Comparison of ENCODE assay signal across 15 cellular contexts in the genomic region with DNA sequence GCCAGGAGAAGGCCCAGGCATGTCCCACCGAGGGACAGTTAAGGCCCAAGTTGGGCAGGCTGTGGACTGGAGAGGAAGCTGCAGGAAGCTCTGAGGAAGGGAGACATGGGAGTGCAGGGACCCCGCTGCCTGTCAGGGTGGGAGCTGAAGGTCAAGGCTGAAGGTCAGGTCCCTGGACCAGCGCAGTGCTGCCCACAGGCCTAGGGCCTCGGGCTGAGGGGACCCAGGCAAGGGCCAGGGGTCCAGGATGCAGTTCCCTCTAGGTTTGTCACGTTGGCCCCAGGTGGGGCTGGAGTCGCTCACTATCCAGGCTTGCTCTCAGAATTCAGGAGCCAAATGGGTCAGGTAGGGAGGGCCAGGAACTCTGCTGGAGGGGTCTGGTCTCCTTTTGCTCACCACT.
DNase-seq lines count a peak whose midpoint lies in the region; ATAC-seq and TF ChIP-seq lines count a peak whose summit lies in the region.
"Had no signal": no experiment of that assay in that cellular context is flagged by ENCODE, and none has a peak within 500 bp of the region (broad histone marks: within the 10 kb centered on the region; RNA-seq: fewer than 3 reads in every experiment).

No MANE protein-coding gene starts in this region.

- peaks cover 52% of the 10 kb centered on the region for H3K36me3 ChIP-seq in IMR-90 (ENCODE audit: control insufficient read depth, insufficient read depth, low read length)
- peaks cover 0 to 2% of the 10 kb centered on the region in 2 donors for H3K36me3 ChIP-seq in body of pancreas (replicated peaks in 1 of 2; ENCODE audit: insufficient read depth in 1 of 2, low read depth in 2 of 2)
- peaks cover 31% of the 10 kb centered on the region for H3K36me3 ChIP-seq in lower lobe of right lung
- peaks cover 0 to 34% (median 23%) of the 10 kb centered on the region in 4 donors for H3K36me3 ChIP-seq in stomach
- H3K36me3 ChIP-seq in colonic mucosa: peaks cover 2% of the 10 kb centered on the region

- in situ Hi-C loops in IMR-90 (cut with MboI; ENCODE audit: low sequenced_read_pairs) (no loop called here), KBM-7 (cut with MboI; ENCODE audit: low pct_unique_long_range_greater_than_20kb, low sequenced_read_pairs) (no loop called here)

- no peak overlapping the region for H4K5ac ChIP-seq in IMR-90 (ENCODE audit: low read depth, low read length)

- H3K23ac ChIP-seq in IMR-90 (ENCODE audit: low read depth, low read length): peak overlapping the region; percentile 72; the same call in 1 of the 2 replicates

- H3K56ac ChIP-seq in IMR-90 (ENCODE audit: extremely low read depth, insufficient read depth, low read length): no peak overlapping the region

- H2AK5ac ChIP-seq in IMR-90 (ENCODE audit: low read depth, low read length): peak overlapping the region; percentile 76

- no peak overlapping the region for H2BK20ac ChIP-seq in IMR-90 (ENCODE audit: low read depth, low read length)

- H3K27me3 ChIP-seq in IMR-90 (ENCODE audit: control insufficient read depth, insufficient read depth, low read length) (no peaks in the 10 kb centered on the region), body of pancreas (no peaks in the 10 kb centered on the region), lower lobe of right lung (ENCODE audit: low read depth) (no peaks in the 10 kb centered on the region), stomach (no peaks in the 10 kb centered on the region), colonic mucosa (no peaks in the 10 kb centered on the region)

- peak overlapping the region; percentile 55 for H4K91ac ChIP-seq in IMR-90 (ENCODE audit: insufficient read depth, low read depth, low read length)

- no peak for ATAC-seq in IMR-90 (ENCODE audit: low read depth)
- no peak for ATAC-seq in body of pancreas
- ATAC-seq in lower lobe of right lung: no peak
- no peak for ATAC-seq in HG03571 (IDR thresholded peaks at IDR 0.05; ENCODE audit: unreplicated experiment)
- ATAC-seq in HG02981 (IDR thresholded peaks at IDR 0.05; ENCODE audit: unreplicated experiment): no peak
- ATAC-seq: GM12878 had no signal

- TF ChIP-seq CTCF in IMR-90 (conservative IDR thresholded peaks at IDR 0.05; ENCODE audit: low read depth, low read length) (no peak), body of pancreas (IDR thresholded peaks at IDR 0.05) (no peak), lower lobe of right lung (IDR thresholded peaks at IDR 0.05) (no peak), stomach (IDR thresholded peaks at IDR 0.05) (no peak), colonic mucosa (IDR thresholded peaks at IDR 0.05) (no peak)

- no peak overlapping the region for H2BK15ac ChIP-seq in IMR-90 (ENCODE audit: low read depth, low read length)

- POLR2A ChIA-PET in IMR-90 (lab: Charles Lee; ENCODE audit: unreplicated experiment): no interaction called here

- intact Hi-C loops in IMR-90 (cut with micrococcal nuclease): no loop called here
- intact Hi-C loops in body of pancreas (cut with DNase I): no loop called here
- intact Hi-C loops in lower lobe of right lung (cut with DNase I): no loop called here
- intact Hi-C loops in stomach (cut with DNase I; ENCODE audit: low total_unique reads): no loop called here
- intact Hi-C loops in colonic mucosa (cut with DNase I): no loop called here

- H3K4me1 ChIP-seq in IMR-90 (ENCODE audit: control insufficient read depth, insufficient read depth, low read length) (peaks cover 61% of the 10 kb centered on the region), body of pancreas (peaks cover 80% of the 10 kb centered on the region), lower lobe of right lung (peaks cover 71% of the 10 kb centered on the region), stomach (peaks cover 47 to 91% (median 63%) of the 10 kb centered on the region in 4 donors), colonic mucosa (no peaks in the 10 kb centered on the region)

- peaks cover 21 to 90% of the 10 kb centered on the region in 2 experiments for H3K79me1 ChIP-seq in IMR-90 (ENCODE audit: low read depth in 1 of 2, low read length in 2 of 2)

- H3K4ac ChIP-seq in IMR-90 (ENCODE audit: low read depth, low read length): peak overlapping the region; percentile 59

- no peak overlapping the region for H3K4me2 ChIP-seq in IMR-90 (ENCODE audit: low read depth, low read length)
- H3K4me2 ChIP-seq: KMS-11 had no signal

- H2AFZ ChIP-seq in IMR-90 (replicated peaks; ENCODE audit: low read length, poor library complexity): no peak overlapping the region

- H2BK120ac ChIP-seq in IMR-90 (ENCODE audit: low read depth, low read length): peak overlapping the region; percentile 49; the same call in 1 of the 2 replicates

- H3K9me3 ChIP-seq in IMR-90 (ENCODE audit: control insufficient read depth, insufficient read depth, low read length) (no peaks in the 10 kb centered on the region), body of pancreas (no peaks in the 10 kb centered on the region), lower lobe of right lung (no peaks in the 10 kb centered on the region), stomach (no peaks in the 10 kb centered on the region), colonic mucosa (no peaks in the 10 kb centered on the region)

- TF ChIP-seq RAD21 in IMR-90 (IDR thresholded peaks at IDR 0.05; ENCODE audit: low read length): no peak

- CTCF ChIA-PET in IMR-90 (lab: Yijun Ruan, JAX): no interaction called here

- H3K4me3 ChIP-seq in IMR-90 (ENCODE audit: insufficient read depth, low read depth, low read length): no peak overlapping the region
- no peak overlapping the region for H3K4me3 ChIP-seq in body of pancreas
- no peak overlapping the region for H3K4me3 ChIP-seq in lower lobe of right lung
- no peak overlapping the region for H3K4me3 ChIP-seq in stomach
- no peak overlapping the region for H3K4me3 ChIP-seq in colonic mucosa
- H3K4me3 ChIP-seq: GM12878 had no signal

- no TSS peak for BruUV-seq in IMR-90 (replicated peaks; lab: Mats Ljungman, UMichigan)

- H2AK9ac ChIP-seq in IMR-90 (replicated peaks; ENCODE audit: low read depth, low read length, poor library complexity): peak overlapping the region; percentile 8

- WGBS in IMR-90 (ENCODE audit: extremely low coverage in 2 of 2, insufficient read length in 1 of 2), 2 experiments: 93% methylated on average over 3 of the region's 6 CpGs; no CpG with 5 or more reads in 1 of the 2 experiments
- 76 to 90% methylated on average over 3 to 6 of the region's 6 CpGs for WGBS in body of pancreas, 2 donors
- 80 to 85% (median 82%) methylated on average over 4 to 6 of the region's 6 CpGs for WGBS in stomach, 5 donors

- TF ChIP-seq EP300 in stomach (IDR thresholded peaks at IDR 0.05): no peak

- dilution Hi-C loops in IMR-90 (cut with HindIII; ENCODE audit: low sequenced_read_pairs, unreplicated experiment): no loop called here

- peaks cover 78% of the 10 kb centered on the region for H4K20me1 ChIP-seq in IMR-90 (ENCODE audit: insufficient read depth, low read length)

- peak overlapping the region; percentile 51 to 69; a peak in 3 of 4 replicates for H4K8ac ChIP-seq in IMR-90 (ENCODE audit: low read depth in 2 of 2, low read length in 2 of 2)

- H2BK5ac ChIP-seq in IMR-90 (ENCODE audit: low read depth, low read length, poor library complexity, severe bottlenecking): peak overlapping the region; percentile 46

- H3K18ac ChIP-seq in IMR-90 (ENCODE audit: low read depth, low read length): no peak overlapping the region; the same call in 1 of the 2 replicates

- TF ChIP-seq POLR2A in IMR-90 (IDR thresholded peaks at IDR 0.05; ENCODE audit: low read depth, low read length) (no peak), body of pancreas (IDR thresholded peaks at IDR 0.05) (no peak), stomach (IDR thresholded peaks at IDR 0.05) (no peak)

- peak overlapping the region; percentile 13; the same call in 1 of the 2 replicates for H3K14ac ChIP-seq in IMR-90 (replicated peaks; ENCODE audit: low read depth, low read length)

- peak overlapping the region; percentile 89 for H3K27ac ChIP-seq in IMR-90 (ENCODE audit: insufficient read depth, low read length)
- peak overlapping the region in 3 of 4 donors; percentile 60 to 95 (median 65) for H3K27ac ChIP-seq in body of pancreas
- H3K27ac ChIP-seq in lower lobe of right lung: peak overlapping the region; percentile 65
- peak overlapping the region in 4 of 5 donors; percentile 64 to 88 (median 85) for H3K27ac ChIP-seq in stomach
- no peak overlapping the region for H3K27ac ChIP-seq in colonic mucosa
- H3K27ac ChIP-seq: KMS-11 had no signal

- H3K9ac ChIP-seq in IMR-90 (ENCODE audit: low read depth, low read length): no peak overlapping the region
- H3K9ac ChIP-seq in colonic mucosa (ENCODE audit: low read depth in 2 of 2, low read length in 2 of 2): no peak overlapping the region
- H3K9ac ChIP-seq: KMS-11 had no signal

- H3K9me1 ChIP-seq in IMR-90 (ENCODE audit: insufficient read depth, low read length): peaks cover 33% of the 10 kb centered on the region

- DNase-seq in IMR-90 (no peak), body of pancreas (no peak), lower lobe of right lung (no peak), stomach (no peak), KBM-7 (no peak), colonic mucosa (no peak)
- DNase-seq: activated CD4-positive, alpha-beta T cell treated with anti-CD3 and anti-CD28 coated beads for 4 hours; C1 segment of cervical spinal cord; NCI-H146; NCI-H510A treated with DMSO at 0.1 percent for 48 hours; occipital lobe had no signal

TF ChIP-seq in IMR-90, 13 proteins besides CTCF, POLR2A, EP300 and RAD21 (continues in another document):
- TF ChIP-seq BHLHE40 (IDR thresholded peaks at IDR 0.05; ENCODE audit: low read depth, low read length) (no peak), NFE2L2 (IDR thresholded peaks at IDR 0.05; ENCODE audit: low read depth, low read length) (no peak), MXI1 (IDR thresholded peaks at IDR 0.05; ENCODE audit: borderline replicate concordance, low read depth, low read length) (no peak), MAZ (IDR thresholded peaks at IDR 0.05; ENCODE audit: borderline replicate concordance, low read depth, low read length) (no peak), CHD1 (IDR thresholded peaks at IDR 0.05; ENCODE audit: low read depth, low read length) (no peak), MAFK (IDR thresholded peaks at IDR 0.05; ENCODE audit: low read depth, low read length) (no peak), SMC3 (IDR thresholded peaks at IDR 0.05; ENCODE audit: low read depth, low read length) (no peak)
- TF ChIP-seq, protein P1, sequence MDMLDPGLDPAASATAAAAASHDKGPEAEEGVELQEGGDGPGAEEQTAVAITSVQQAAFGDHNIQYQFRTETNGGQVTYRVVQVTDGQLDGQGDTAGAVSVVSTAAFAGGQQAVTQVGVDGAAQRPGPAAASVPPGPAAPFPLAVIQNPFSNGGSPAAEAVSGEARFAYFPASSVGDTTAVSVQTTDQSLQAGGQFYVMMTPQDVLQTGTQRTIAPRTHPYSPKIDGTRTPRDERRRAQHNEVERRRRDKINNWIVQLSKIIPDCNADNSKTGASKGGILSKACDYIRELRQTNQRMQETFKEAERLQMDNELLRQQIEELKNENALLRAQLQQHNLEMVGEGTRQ (IDR thresholded peaks at IDR 0.05; ENCODE audit: low read depth, low read length): no peak
